Comparison of ENCODE assay signal across 1 cellular context in the genomic region with DNA sequence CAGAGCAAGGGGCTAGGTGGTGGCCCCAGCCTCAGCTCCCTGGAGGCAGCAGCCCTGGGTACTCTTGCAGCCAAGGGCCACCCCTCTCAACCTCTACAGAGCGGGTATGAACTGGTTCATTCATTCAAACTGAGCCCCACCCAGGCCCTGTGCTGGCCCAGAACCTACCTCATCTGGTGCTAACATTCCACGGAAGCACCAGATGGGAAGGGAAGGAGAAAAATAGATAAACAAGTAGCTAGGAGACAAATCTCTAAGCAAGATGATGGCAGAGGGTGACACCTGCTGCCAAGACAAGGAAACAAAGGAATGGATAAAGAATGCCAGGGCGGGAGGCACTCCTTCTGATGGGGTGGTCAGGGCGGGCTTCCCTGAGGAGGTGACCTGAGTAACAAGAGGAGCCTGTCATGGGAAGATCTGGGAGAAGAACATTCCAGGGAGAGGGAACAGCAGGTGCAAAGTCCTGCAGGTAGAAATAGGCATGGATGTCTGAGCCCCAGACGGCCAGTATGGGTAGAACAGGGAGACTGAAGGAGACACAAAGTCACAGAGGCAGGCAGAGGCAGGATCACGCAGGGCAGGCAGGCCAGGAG.
TF ChIP-seq lines count a peak whose summit lies in the region.

No MANE protein-coding gene starts in this region.

TF ChIP-seq in HCT116, 20 proteins besides CTCF, POLR2A, EP300 and RAD21 (continued from another document):
- TF ChIP-seq, protein P1, sequence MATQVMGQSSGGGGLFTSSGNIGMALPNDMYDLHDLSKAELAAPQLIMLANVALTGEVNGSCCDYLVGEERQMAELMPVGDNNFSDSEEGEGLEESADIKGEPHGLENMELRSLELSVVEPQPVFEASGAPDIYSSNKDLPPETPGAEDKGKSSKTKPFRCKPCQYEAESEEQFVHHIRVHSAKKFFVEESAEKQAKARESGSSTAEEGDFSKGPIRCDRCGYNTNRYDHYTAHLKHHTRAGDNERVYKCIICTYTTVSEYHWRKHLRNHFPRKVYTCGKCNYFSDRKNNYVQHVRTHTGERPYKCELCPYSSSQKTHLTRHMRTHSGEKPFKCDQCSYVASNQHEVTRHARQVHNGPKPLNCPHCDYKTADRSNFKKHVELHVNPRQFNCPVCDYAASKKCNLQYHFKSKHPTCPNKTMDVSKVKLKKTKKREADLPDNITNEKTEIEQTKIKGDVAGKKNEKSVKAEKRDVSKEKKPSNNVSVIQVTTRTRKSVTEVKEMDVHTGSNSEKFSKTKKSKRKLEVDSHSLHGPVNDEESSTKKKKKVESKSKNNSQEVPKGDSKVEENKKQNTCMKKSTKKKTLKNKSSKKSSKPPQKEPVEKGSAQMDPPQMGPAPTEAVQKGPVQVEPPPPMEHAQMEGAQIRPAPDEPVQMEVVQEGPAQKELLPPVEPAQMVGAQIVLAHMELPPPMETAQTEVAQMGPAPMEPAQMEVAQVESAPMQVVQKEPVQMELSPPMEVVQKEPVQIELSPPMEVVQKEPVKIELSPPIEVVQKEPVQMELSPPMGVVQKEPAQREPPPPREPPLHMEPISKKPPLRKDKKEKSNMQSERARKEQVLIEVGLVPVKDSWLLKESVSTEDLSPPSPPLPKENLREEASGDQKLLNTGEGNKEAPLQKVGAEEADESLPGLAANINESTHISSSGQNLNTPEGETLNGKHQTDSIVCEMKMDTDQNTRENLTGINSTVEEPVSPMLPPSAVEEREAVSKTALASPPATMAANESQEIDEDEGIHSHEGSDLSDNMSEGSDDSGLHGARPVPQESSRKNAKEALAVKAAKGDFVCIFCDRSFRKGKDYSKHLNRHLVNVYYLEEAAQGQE (IDR thresholded peaks at IDR 0.05; ENCODE audit: low read depth): no peak
- TF ChIP-seq EZH2phosphoT487 (IDR thresholded peaks at IDR 0.05; ENCODE audit: borderline replicate concordance) (no peak), FOSL1 (IDR thresholded peaks at IDR 0.05; ENCODE audit: low read depth) (no peak), YY1 (IDR thresholded peaks at IDR 0.05; ENCODE audit: extremely low read depth, insufficient replicate concordance, low read depth, low read length) (no peak), SIN3A (IDR thresholded peaks at IDR 0.05; ENCODE audit: low read depth) (no peak), ZFX (IDR thresholded peaks at IDR 0.05) (no peak)
- TF ChIP-seq, protein P2, sequence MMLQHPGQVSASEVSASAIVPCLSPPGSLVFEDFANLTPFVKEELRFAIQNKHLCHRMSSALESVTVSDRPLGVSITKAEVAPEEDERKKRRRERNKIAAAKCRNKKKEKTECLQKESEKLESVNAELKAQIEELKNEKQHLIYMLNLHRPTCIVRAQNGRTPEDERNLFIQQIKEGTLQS (IDR thresholded peaks at IDR 0.05): no peak
- TF ChIP-seq, protein P3, sequence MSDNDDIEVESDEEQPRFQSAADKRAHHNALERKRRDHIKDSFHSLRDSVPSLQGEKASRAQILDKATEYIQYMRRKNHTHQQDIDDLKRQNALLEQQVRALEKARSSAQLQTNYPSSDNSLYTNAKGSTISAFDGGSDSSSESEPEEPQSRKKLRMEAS (IDR thresholded peaks at IDR 0.05): no peak
